ENCODE assay signal across 10 cellular contexts in the genomic region with DNA sequence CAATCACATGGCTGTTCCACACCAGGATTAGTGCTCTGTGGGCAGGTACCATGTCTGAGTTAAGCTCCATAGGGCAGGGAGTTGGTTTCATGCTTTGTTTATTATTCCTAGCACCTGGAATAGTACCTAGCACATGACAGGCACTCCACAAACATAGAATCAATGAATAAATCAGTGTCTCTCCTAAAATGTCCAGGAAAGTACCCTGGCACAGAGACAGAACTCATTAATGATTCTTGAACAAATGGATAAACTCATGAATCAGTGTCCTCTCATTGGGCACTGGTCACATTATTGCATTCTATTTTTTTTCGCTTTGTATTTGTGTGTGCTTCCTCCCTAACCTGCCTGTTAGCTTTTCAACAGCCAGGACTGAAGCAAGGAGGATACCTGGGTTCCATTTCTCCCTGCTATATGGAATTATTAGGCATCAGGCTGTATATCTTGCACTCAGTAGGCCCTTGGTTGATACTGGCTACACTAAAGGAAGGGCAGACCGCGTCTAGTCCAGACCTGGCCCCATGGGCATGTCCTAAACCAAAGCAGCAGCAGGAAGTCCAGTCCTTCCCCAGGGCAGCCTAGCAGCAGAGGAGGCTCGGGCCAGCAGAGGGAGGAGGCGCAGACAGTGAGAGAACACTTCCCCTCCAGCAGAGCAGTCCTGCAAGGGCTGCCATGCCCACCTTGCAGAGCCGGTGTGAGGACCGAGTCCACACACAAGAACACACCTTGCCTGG. TPM values are rescaled to one million over a fixed set of nuclear protein-coding genes. Genes with fewer than 3 reads are reported as not detected.
DNase-seq lines count a peak whose midpoint lies in the region; ATAC-seq and TF ChIP-seq lines count a peak whose summit lies in the region.
"Had no signal": no experiment of that assay in that cellular context is flagged by ENCODE, and none has a peak within 500 bp of the region (broad histone marks: within the 10 kb centered on the region; RNA-seq: fewer than 3 reads in every experiment).

No MANE protein-coding gene starts in this region.

- H3K4me1 Mint-ChIP-seq in immature natural killer cell, result peaks cover 73 to 80% of the 10 kb centered on the region in 2 donors
- peaks cover 91% of the 10 kb centered on the region for H3K4me1 Mint-ChIP-seq in stimulated activated naive CD8-positive, alpha-beta T cell treated with anti-CD3 and anti-CD28 coated beads, Interleukin-15, amount 100 ng/mL, for 72 hours

- no peak overlapping the region for H3K4me2 ChIP-seq in MM.1S (ENCODE audit: low read depth, low read length)

- peaks cover 44% of the 10 kb centered on the region for H3K36me3 ChIP-seq in adipocyte (ENCODE audit: control insufficient read depth, insufficient read depth, low read length, severe bottlenecking)
- 0 out of 2 replicates have a peak, but pooled peaks cover 3% of the 10 kb centered on the region for H3K36me3 ChIP-seq in MM.1S (replicated peaks; ENCODE audit: insufficient read depth, low read length)

- no peaks in the 10 kb centered on the region for H4K20me1 ChIP-seq in MM.1S (ENCODE audit: insufficient read depth, low read length)

- H3K27ac ChIP-seq in MM.1S (ENCODE audit: low read length), result no peak overlapping the region
- H3K27ac ChIP-seq: 22Rv1, epithelial cell of prostate had no signal

- TF ChIP-seq CTCF in MM.1S (IDR thresholded peaks at IDR 0.05; ENCODE audit: low read length), result no peak

- peak overlapping the region in 3 of 5 donors; percentile 35 to 61 (median 54) for H3K4me3 Mint-ChIP-seq in immature natural killer cell
- peak overlapping the region in 1 of 2 donors; percentile 78 for H3K4me3 Mint-ChIP-seq in stimulated activated naive CD8-positive, alpha-beta T cell treated with anti-CD3 and anti-CD28 coated beads, Interleukin-15, amount 100 ng/mL, for 72 hours

- H3K4me3 ChIP-seq in adipocyte (ENCODE audit: low read length), result no peak overlapping the region
- no peak overlapping the region for H3K4me3 ChIP-seq in MM.1S (ENCODE audit: low read length)

- H3K79me2 ChIP-seq in MM.1S (ENCODE audit: low read length), result peaks cover 84% of the 10 kb centered on the region

- no peaks in the 10 kb centered on the region for H3F3A ChIP-seq in MM.1S (ENCODE audit: insufficient read depth, low read length)

- peaks cover 0 to 2% (median 2%) of the 10 kb centered on the region in 3 donors for H3K27me3 Mint-ChIP-seq in immature natural killer cell (ENCODE audit: low read depth in 3 of 3)
- H3K27me3 Mint-ChIP-seq in stimulated activated naive CD8-positive, alpha-beta T cell treated with anti-CD3 and anti-CD28 coated beads, Interleukin-15, amount 100 ng/mL, for 72 hours, result no peaks in the 10 kb centered on the region

- ATAC-seq in stimulated activated naive CD8-positive, alpha-beta T cell treated with anti-CD3 and anti-CD28 coated beads, Interleukin-15, amount 100 ng/mL, for 72 hours, result no peak
- no peak for ATAC-seq in HG03108 (IDR thresholded peaks at IDR 0.05; ENCODE audit: unreplicated experiment)

- H3K9me3 ChIP-seq in adipocyte (ENCODE audit: control insufficient read depth, low read length), result no peaks in the 10 kb centered on the region
- no peaks in the 10 kb centered on the region for H3K9me3 ChIP-seq in MM.1S (replicated peaks; ENCODE audit: insufficient read depth, low read length)

- peak overlapping the region; percentile 32 to 80 (median 73) for H3K27ac Mint-ChIP-seq in immature natural killer cell
- peak overlapping the region; percentile 87 to 96 for H3K27ac Mint-ChIP-seq in stimulated activated naive CD8-positive, alpha-beta T cell treated with anti-CD3 and anti-CD28 coated beads, Interleukin-15, amount 100 ng/mL, for 72 hours

- H3K27me3 ChIP-seq in adipocyte (replicated peaks; ENCODE audit: control insufficient read depth, insufficient read depth, low read length) (no peaks in the 10 kb centered on the region), MM.1S (replicated peaks; ENCODE audit: insufficient read depth, low read length) (no peaks in the 10 kb centered on the region)

- DNase-seq in DMS153 (lab: John Stamatoyannopoulos, UW) (peak; percentile 46), DMS153 treated with DMSO at 0.1 percent for 48 hours (lab: John Stamatoyannopoulos, UW; ENCODE audit: unreplicated experiment) (no peak), adipocyte (ENCODE audit: low read depth) (peak; percentile 20), immature natural killer cell (no peak), MM.1S (no peak), RKO (ENCODE audit: low spot score) (no peak)
- no peak for DNase-seq in stimulated activated naive CD8-positive, alpha-beta T cell treated with anti-CD3 and anti-CD28 coated beads, Interleukin-15, amount 100 ng/mL, for 72 hours

- H3K9me2 ChIP-seq in MM.1S (replicated peaks; ENCODE audit: insufficient read depth, low read length), result no peaks in the 10 kb centered on the region

- no peaks in the 10 kb centered on the region for H3K9me3 Mint-ChIP-seq in immature natural killer cell
- no peaks in the 10 kb centered on the region for H3K9me3 Mint-ChIP-seq in stimulated activated naive CD8-positive, alpha-beta T cell treated with anti-CD3 and anti-CD28 coated beads, Interleukin-15, amount 100 ng/mL, for 72 hours

- H3K36me3 Mint-ChIP-seq in immature natural killer cell, result peaks cover 0 to 7% (median 0%) of the 10 kb centered on the region in 3 donors

- no peak overlapping the region for H2AFZ ChIP-seq in MM.1S (ENCODE audit: low read length)

- H3K4me1 ChIP-seq in adipocyte (ENCODE audit: control insufficient read depth, insufficient read depth, low read length), result peaks cover 67% of the 10 kb centered on the region
- peaks cover 29% of the 10 kb centered on the region for H3K4me1 ChIP-seq in MM.1S (ENCODE audit: low read length)

- H3K9ac ChIP-seq in adipocyte (ENCODE audit: low read length) (peak overlapping the region; percentile 70), MM.1S (ENCODE audit: low read length) (no peak overlapping the region)

RNA-seq across cellular contexts. Expression of gene HDAC7, which starts 18.4 kb away (rescaled TPM):
- polyA plus RNA-seq in immature natural killer cell, result 10 to 100 TPM in 2 of 3 donors, 1 to 10 TPM in 1; 5.9 to 29.1 (median 11.5) TPM

RNA-seq across cellular contexts. Expression of gene SLC48A1, which starts 28.3 kb away (rescaled TPM):
- polyA plus RNA-seq in immature natural killer cell, result 1 to 10 TPM in 2 of 3 donors, under 1 TPM in 1; 0.54 to 5.6 (median 3.1) TPM

RNA-seq across cellular contexts. Expression of gene RAPGEF3, which starts 42.7 kb away (rescaled TPM):
- polyA plus RNA-seq in immature natural killer cell, result under 1 TPM in 1 of 3 donors, not detected in 2; 0.25 TPM

Comparison
In these comparisons a context has a peak if more than half of its experiments do, and no peak if none do; other contexts are left out.
1. DNase-seq: peak in DMS153 (single experiment) and adipocyte (single experiment); none in DMS153 treated with DMSO at 0.1 percent for 48 hours (single experiment), immature natural killer cell (0 of 3), stimulated activated naive CD8-positive, alpha-beta T cell treated with anti-CD3 and anti-CD28 coated beads, Interleukin-15, amount 100 ng/mL, for 72 hours (0 of 2), MM.1S (single experiment) and RKO (single experiment).